8 cellular contexts compared by ENCODE assay signal in the genomic region with DNA sequence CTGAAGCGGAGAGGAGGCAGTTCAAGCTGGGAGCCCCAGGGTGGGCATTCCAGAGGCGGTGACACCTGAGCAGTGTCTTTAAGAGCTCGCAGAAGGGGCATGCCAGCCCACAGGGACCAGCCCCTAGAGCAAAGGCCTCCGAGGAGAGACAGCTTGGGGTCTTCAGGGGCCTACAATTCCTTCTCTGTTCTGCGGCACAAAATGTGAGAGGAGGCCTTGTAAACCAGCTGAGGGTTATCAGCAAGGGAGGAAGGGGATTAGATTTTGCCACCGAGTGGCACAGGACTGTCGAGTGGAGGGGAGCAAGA. TPM values are rescaled to one million over a fixed set of nuclear protein-coding genes. Genes with fewer than 3 reads are reported as not detected.
DNase-seq lines count a peak whose midpoint lies in the region; ATAC-seq and TF ChIP-seq lines count a peak whose summit lies in the region.

No MANE protein-coding gene starts in this region.

- TF ChIP-seq CTCF in OCI-LY3 (IDR thresholded peaks at IDR 0.05; ENCODE audit: low read depth, low read length): no peak
- no peak for TF ChIP-seq CTCF in endothelial cell (IDR thresholded peaks at IDR 0.05; ENCODE audit: unreplicated experiment)

- no peaks in the 10 kb centered on the region for H3K27me3 Mint-ChIP-seq in CD4-positive, CD25-positive, alpha-beta regulatory T cell
- H3K27me3 Mint-ChIP-seq in endothelial cell (ENCODE audit: unreplicated experiment): peaks cover 7% of the 10 kb centered on the region

- H2AFZ ChIP-seq in OCI-LY3 (ENCODE audit: low read depth, low read length): peak overlapping the region; percentile 66
- peak overlapping the region; percentile 100 for H2AFZ ChIP-seq in neuronal stem cell (ENCODE audit: low read length)

- H3K36me3 Mint-ChIP-seq in CD4-positive, CD25-positive, alpha-beta regulatory T cell: peaks cover 4% of the 10 kb centered on the region
- peaks cover 6% of the 10 kb centered on the region for H3K36me3 Mint-ChIP-seq in endothelial cell (ENCODE audit: low read depth, unreplicated experiment)

- peaks cover 9 to 46% (median 19%) of the 10 kb centered on the region in 4 donors for H3K4me1 Mint-ChIP-seq in CD4-positive, CD25-positive, alpha-beta regulatory T cell
- H3K4me1 Mint-ChIP-seq in endothelial cell (ENCODE audit: unreplicated experiment): peaks cover 11% of the 10 kb centered on the region

- H3K9ac ChIP-seq in OCI-LY3 (ENCODE audit: low read length) (peak overlapping the region; percentile 83), neuronal stem cell (ENCODE audit: low read depth, low read length, poor library complexity) (no peak overlapping the region)

- H3K9me3 ChIP-seq in CD4-positive, CD25-positive, alpha-beta regulatory T cell (ENCODE audit: control insufficient read depth in 2 of 2, low read length in 2 of 2): no peaks in the 10 kb centered on the region
- H3K9me3 ChIP-seq in OCI-LY3 (ENCODE audit: insufficient read depth, low read length) (no peaks in the 10 kb centered on the region), neuronal stem cell (replicated peaks in 1 of 2; ENCODE audit: control insufficient read depth in 2 of 2, insufficient read depth in 1 of 2, low read depth in 1 of 2, low read length in 2 of 2) (no peaks in the 10 kb centered on the region)

- H4K91ac ChIP-seq in neuronal stem cell (ENCODE audit: low read depth, low read length, poor library complexity): peak overlapping the region; percentile 76

- ATAC-seq in CD4-positive, CD25-positive, alpha-beta regulatory T cell (ENCODE audit: low read depth in 2 of 2): no peak
- ATAC-seq in GM18519 (IDR thresholded peaks at IDR 0.05; ENCODE audit: low FRiP score, unreplicated experiment): no peak
- no peak for ATAC-seq in GM21717 (IDR thresholded peaks at IDR 0.05; ENCODE audit: unreplicated experiment)
- ATAC-seq in HG02642 (IDR thresholded peaks at IDR 0.05; ENCODE audit: poor library complexity, unreplicated experiment): no peak

- H3K36me3 ChIP-seq in CD4-positive, CD25-positive, alpha-beta regulatory T cell (ENCODE audit: control insufficient read depth, insufficient read depth, low read length): no peaks in the 10 kb centered on the region
- H3K36me3 ChIP-seq in OCI-LY3 (replicated peaks; ENCODE audit: low read depth, low read length) (peaks cover 13% of the 10 kb centered on the region), neuronal stem cell (replicated peaks in 1 of 2; ENCODE audit: control insufficient read depth in 2 of 2, insufficient read depth in 2 of 2, low read length in 2 of 2) (peaks cover 7 to 15% of the 10 kb centered on the region in 2 donors)

- no peaks in the 10 kb centered on the region for H3K9me3 Mint-ChIP-seq in CD4-positive, CD25-positive, alpha-beta regulatory T cell
- H3K9me3 Mint-ChIP-seq in endothelial cell (ENCODE audit: unreplicated experiment): no peaks in the 10 kb centered on the region

- DNase-seq in CD4-positive, CD25-positive, alpha-beta regulatory T cell: no peak
- DNase-seq in endothelial cell (ENCODE audit: low spot score) (no peak), neuronal stem cell (ENCODE audit: low spot score) (no peak)
- DNase-seq in stimulated activated CD4-positive, alpha-beta T cell treated with anti-CD3 and anti-CD28 coated beads, Interleukin-2, amount 100 ng/mL, for 48 hours: no peak

- peak overlapping the region; percentile 78 for H3K4me3 ChIP-seq in CD4-positive, CD25-positive, alpha-beta regulatory T cell (ENCODE audit: low read depth, low read length)
- H3K4me3 ChIP-seq in OCI-LY3 (ENCODE audit: low read length): peak overlapping the region; percentile 82
- H3K4me3 ChIP-seq in neuronal stem cell (ENCODE audit: low read length in 2 of 2): peak overlapping the region; percentile 67 to 90

- no peak overlapping the region for H3K18ac ChIP-seq in neuronal stem cell (ENCODE audit: low read length)

- H3K79me1 ChIP-seq in neuronal stem cell (ENCODE audit: low read depth, low read length): peaks cover 11% of the 10 kb centered on the region

- WGBS in neuronal stem cell (ENCODE audit: extremely low coverage in 2 of 2, insufficient read length in 2 of 2, insufficient replicate concordance in 1 of 2), 2 donors: no CpG with 5 or more reads among the region's 7 CpGs

- no peak overlapping the region for H2BK12ac ChIP-seq in neuronal stem cell (ENCODE audit: low read length)

- no peak overlapping the region for H3K4ac ChIP-seq in neuronal stem cell (ENCODE audit: low read length)

- peak overlapping the region; percentile 62 for H2BK5ac ChIP-seq in neuronal stem cell (ENCODE audit: low read length)

- no peak overlapping the region for H4K8ac ChIP-seq in neuronal stem cell (ENCODE audit: low read depth, low read length)

- no peak overlapping the region for H2BK15ac ChIP-seq in neuronal stem cell (ENCODE audit: low read length)

- H3K27me3 ChIP-seq in CD4-positive, CD25-positive, alpha-beta regulatory T cell (ENCODE audit: control insufficient read depth, insufficient read depth, low read length): no peaks in the 10 kb centered on the region
- H3K27me3 ChIP-seq in OCI-LY3 (ENCODE audit: low read depth, low read length) (no peaks in the 10 kb centered on the region), neuronal stem cell (ENCODE audit: control insufficient read depth in 3 of 3, insufficient read depth in 3 of 3, low read depth in 1 of 3, low read length in 3 of 3) (no peaks in the 10 kb centered on the region)

- peak overlapping the region; percentile 94 for H3K4me2 ChIP-seq in OCI-LY3 (ENCODE audit: low read length)
- peak overlapping the region; percentile 23 for H3K4me2 ChIP-seq in neuronal stem cell (ENCODE audit: insufficient read depth, low read length, poor library complexity, severe bottlenecking)

- peaks cover 30% of the 10 kb centered on the region for H3K4me1 ChIP-seq in CD4-positive, CD25-positive, alpha-beta regulatory T cell (ENCODE audit: control insufficient read depth, insufficient read depth, low read length, poor library complexity, severe bottlenecking)
- H3K4me1 ChIP-seq in OCI-LY3 (ENCODE audit: low read length): peaks cover 12% of the 10 kb centered on the region
- H3K4me1 ChIP-seq in neuronal stem cell (ENCODE audit: control insufficient read depth in 2 of 2, insufficient read depth in 1 of 2, low read depth in 1 of 2, low read length in 2 of 2): peaks cover 8 to 20% of the 10 kb centered on the region in 2 donors

- peak overlapping the region; percentile 97 for H3K23ac ChIP-seq in neuronal stem cell (ENCODE audit: low read depth, low read length, poor library complexity)

- H2BK120ac ChIP-seq in neuronal stem cell (ENCODE audit: low read depth, low read length): no peak overlapping the region

- peaks cover 28% of the 10 kb centered on the region for H3K79me2 ChIP-seq in OCI-LY3 (ENCODE audit: low read length)

- peak overlapping the region; percentile 93 to 99 (median 97) for H3K27ac Mint-ChIP-seq in CD4-positive, CD25-positive, alpha-beta regulatory T cell
- no peak overlapping the region for H3K27ac Mint-ChIP-seq in endothelial cell (ENCODE audit: unreplicated experiment)

- no peaks in the 10 kb centered on the region for H4K20me1 ChIP-seq in OCI-LY3 (ENCODE audit: insufficient read depth, low read length)

- H2AK5ac ChIP-seq in neuronal stem cell (ENCODE audit: low read depth, low read length): no peak overlapping the region

- no peak overlapping the region for H3K14ac ChIP-seq in neuronal stem cell (ENCODE audit: low read length)

- H3K27ac ChIP-seq in CD4-positive, CD25-positive, alpha-beta regulatory T cell (ENCODE audit: insufficient read depth, low read length, poor library complexity, severe bottlenecking): peak overlapping the region; percentile 74
- H3K27ac ChIP-seq in OCI-LY3 (ENCODE audit: low read length) (peak overlapping the region; percentile 12; the same call in 1 of the 2 replicates), neuronal stem cell (replicated peaks; ENCODE audit: low read length) (no peak overlapping the region)

- H3K4me3 Mint-ChIP-seq in CD4-positive, CD25-positive, alpha-beta regulatory T cell: peak overlapping the region; percentile 91 to 98 (median 94)
- peak overlapping the region; percentile 31 for H3K4me3 Mint-ChIP-seq in endothelial cell (ENCODE audit: unreplicated experiment)

RNA-seq across cellular contexts. Expression of a gene that starts 0.5 kb away (rescaled TPM):
- total RNA-seq in CD4-positive, CD25-positive, alpha-beta regulatory T cell: 34.1 TPM
- polyA plus RNA-seq in CD4-positive, CD25-positive, alpha-beta regulatory T cell: 100 to 1,000 TPM; 107 to 130 (median 119) TPM
- total RNA-seq in endothelial cell (ENCODE audit: unreplicated experiment): 25.9 TPM
- 108 TPM for polyA plus RNA-seq in neuronal stem cell (2013, experiment 1 of 2)
- polyA plus RNA-seq in neuronal stem cell (2013, experiment 2 of 2): 104 TPM

RNA-seq across cellular contexts. Expression of a gene that starts 8.4 kb away (rescaled TPM):
- 222 TPM for total RNA-seq in CD4-positive, CD25-positive, alpha-beta regulatory T cell
- polyA plus RNA-seq in CD4-positive, CD25-positive, alpha-beta regulatory T cell: 10 to 100 TPM; 56.1 to 67.0 (median 60.1) TPM
- total RNA-seq in endothelial cell (ENCODE audit: unreplicated experiment): 53.1 TPM
- 36.4 TPM for polyA plus RNA-seq in neuronal stem cell (2013, experiment 1 of 2)
- polyA plus RNA-seq in neuronal stem cell (2013, experiment 2 of 2): 37.7 TPM

RNA-seq across cellular contexts. Expression of a gene that starts 9.2 kb away (rescaled TPM):
- not detected for total RNA-seq in CD4-positive, CD25-positive, alpha-beta regulatory T cell
- not detected for polyA plus RNA-seq in CD4-positive, CD25-positive, alpha-beta regulatory T cell
- total RNA-seq in endothelial cell (ENCODE audit: unreplicated experiment): not detected
- 19.3 TPM for polyA plus RNA-seq in neuronal stem cell (2013, experiment 1 of 2)
- polyA plus RNA-seq in neuronal stem cell (2013, experiment 2 of 2): 19.1 TPM

RNA-seq across cellular contexts. Expression of a gene that starts 13.9 kb away (rescaled TPM):
- total RNA-seq in CD4-positive, CD25-positive, alpha-beta regulatory T cell: 228 TPM
- polyA plus RNA-seq in CD4-positive, CD25-positive, alpha-beta regulatory T cell: 10 to 100 TPM in 2 of 4 donors, 1 to 10 TPM in 2; 7.3 to 12.3 (median 9.6) TPM
- 61.4 TPM for total RNA-seq in endothelial cell (ENCODE audit: unreplicated experiment)
- polyA plus RNA-seq in neuronal stem cell (2013, experiment 1 of 2): 11.9 TPM
- 11.4 TPM for polyA plus RNA-seq in neuronal stem cell (2013, experiment 2 of 2)

RNA-seq across cellular contexts. Expression of a gene that starts 17.8 kb away (rescaled TPM):
- 80.4 TPM for total RNA-seq in CD4-positive, CD25-positive, alpha-beta regulatory T cell
- polyA plus RNA-seq in CD4-positive, CD25-positive, alpha-beta regulatory T cell: 100 to 1,000 TPM; 152 to 202 (median 171) TPM
- total RNA-seq in endothelial cell (ENCODE audit: unreplicated experiment): 81.5 TPM
- 135 TPM for polyA plus RNA-seq in neuronal stem cell (2013, experiment 1 of 2)
- polyA plus RNA-seq in neuronal stem cell (2013, experiment 2 of 2): 139 TPM
